18 cellular contexts compared by ENCODE assay signal in the genomic region with DNA sequence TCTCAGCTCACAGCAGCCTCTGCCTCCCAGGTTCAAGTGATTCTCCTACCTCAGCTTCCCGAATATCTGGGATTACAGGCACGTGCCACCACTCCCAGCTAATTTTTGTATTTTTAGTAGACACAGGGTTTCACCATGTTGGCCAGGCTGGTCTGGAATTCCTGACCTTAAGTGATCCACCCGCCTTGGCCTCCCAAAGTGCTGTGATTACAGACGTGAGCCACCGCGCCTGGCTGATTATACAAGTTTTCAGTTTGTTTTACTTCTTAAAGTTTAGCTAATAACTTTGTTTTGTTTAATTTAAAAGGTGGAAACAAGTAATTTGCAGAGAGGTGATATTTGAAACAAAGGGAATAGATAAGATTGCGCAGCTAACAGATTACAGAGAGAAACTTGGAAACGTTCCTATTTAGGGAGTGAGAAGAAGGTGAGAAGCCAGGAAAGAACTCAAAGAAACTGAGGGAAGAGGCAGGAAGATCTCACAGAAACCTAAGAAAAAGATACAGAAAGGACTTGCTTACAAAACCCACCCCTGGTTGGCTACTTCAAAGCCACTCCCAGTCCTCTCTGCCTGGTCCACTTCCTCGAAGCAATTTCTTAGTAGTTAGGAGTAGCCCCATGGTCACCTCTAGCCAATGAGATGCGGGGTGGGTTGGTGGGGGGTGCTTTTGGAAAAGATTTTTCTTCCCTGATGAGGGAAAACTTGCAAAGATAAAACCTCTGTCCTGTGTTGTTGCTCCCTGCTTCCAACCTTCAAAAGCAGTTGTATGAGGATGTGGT. TPM values are rescaled to one million over a fixed set of nuclear protein-coding genes. Genes with fewer than 3 reads are reported as not detected.
DNase-seq lines count a peak whose midpoint lies in the region; ATAC-seq, FAIRE-seq and TF ChIP-seq lines count a peak whose summit lies in the region.
"Had no signal": no experiment of that assay in that cellular context is flagged by ENCODE, and none has a peak within 500 bp of the region (broad histone marks: within the 10 kb centered on the region; RNA-seq: fewer than 3 reads in every experiment).

No MANE protein-coding gene starts in this region.

- H3K4me2 ChIP-seq in K562 (ENCODE audit: insufficient read depth, low read length), result no peak overlapping the region

- H3K4me3 Mint-ChIP-seq in neural crest cell, result no peak overlapping the region
- H3K4me3 Mint-ChIP-seq: HFFc6 had no signal

- TF ChIP-seq CTCF in K562 (IDR thresholded peaks at IDR 0.05 in 2 of 3, conservative IDR thresholded peaks at IDR 0.05 in 1 of 3; ENCODE audit: insufficient read depth in 2 of 3, low read depth in 1 of 3, low read length in 3 of 3) (no peak), neural crest cell (conservative IDR thresholded peaks at IDR 0.05) (no peak), transverse colon (IDR thresholded peaks at IDR 0.05) (no peak)

- H3K79me2 ChIP-seq in K562 (ENCODE audit: control insufficient read depth, insufficient read depth, low read length), result no peaks in the 10 kb centered on the region

- DNase-seq in K562 (ENCODE audit: extremely low read depth in 1 of 4, low spot score in 3 of 4) (peak in 1 of 4 experiments; percentile 14), left colon (no peak), neural crest cell (ENCODE audit: low read depth, low spot score) (no peak), transverse colon (no peak), NOMO-1 (lab: John Stamatoyannopoulos, UW; ENCODE audit: unreplicated experiment in 2 of 2) (no peak), cerebellar cortex (ENCODE audit: low spot score) (no peak)
- no peak for DNase-seq in activated CD4-positive, alpha-beta T cell treated with anti-CD3 and anti-CD28 coated beads for 48 hours
- DNase-seq: AML-193, DMS79 treated with DMSO at 0.1 percent for 48 hours, HFFc6, NCI-H1417 treated with DMSO at 0.1 percent for 48 hours, NCI-H1930, NCI-H345, NCI-H524 treated with DMSO at 0.1 percent for 48 hours, PC-3, RPMI8226, SIG-M5 had no signal

- no peaks in the 10 kb centered on the region for H3K4me1 Mint-ChIP-seq in neural crest cell

- ATAC-seq in K562, result peak; percentile 55
- ATAC-seq in left colon, result peak; percentile 25
- ATAC-seq: PC-3 had no signal

- H3K4me3 ChIP-seq in K562 (no peak overlapping the region), transverse colon (no peak overlapping the region)

- POLR2A ChIA-PET in K562 (lab: Yijun Ruan, JAX), result no interaction called here

- H3K36me3 ChIP-seq in K562 (ENCODE audit: control insufficient read depth, insufficient read depth, low read length) (no peaks in the 10 kb centered on the region), transverse colon (no peaks in the 10 kb centered on the region)

- H3K27ac Mint-ChIP-seq in neural crest cell (ENCODE audit: unreplicated experiment), result peak overlapping the region; percentile 21
- H3K27ac Mint-ChIP-seq: HFFc6 had no signal

- BruUV-seq in K562 (replicated peaks; lab: Mats Ljungman, UMichigan), result no TSS peak

- no peaks in the 10 kb centered on the region for H3K9me1 ChIP-seq in K562 (ENCODE audit: control insufficient read depth, insufficient read depth, low read length)

- FAIRE-seq in K562 (lab: Jason Lieb, UNC), result no peak

- TF ChIP-seq POLR2A in K562 (conservative IDR thresholded peaks at IDR 0.05), result no peak
- no peak for TF ChIP-seq POLR2A in transverse colon (IDR thresholded peaks at IDR 0.05)

- WGBS in K562 (ENCODE audit: insufficient coverage, low coverage, missing lambda C conversion rate), result 43% methylated on average over 10 of the region's 10 CpGs
- 41 to 48% methylated on average over 5 to 10 of the region's 10 CpGs for WGBS in transverse colon (ENCODE audit: low coverage in 1 of 2), 2 donors

- H3K9ac ChIP-seq in K562 (ENCODE audit: insufficient read depth in 1 of 2, low read depth in 2 of 2, low read length in 2 of 2), result no peak overlapping the region

- H3K27me3 ChIP-seq in K562 (ENCODE audit: control insufficient read depth in 2 of 2, insufficient read depth in 2 of 2, low read length in 2 of 2) (no peaks in the 10 kb centered on the region), transverse colon (no peaks in the 10 kb centered on the region)

- no peaks in the 10 kb centered on the region for H4K20me1 ChIP-seq in K562 (replicated peaks; ENCODE audit: control insufficient read depth, insufficient read depth, low read length)

- H2AFZ ChIP-seq in K562 (ENCODE audit: low read depth, low read length), result peak overlapping the region; percentile 74; the same call in 1 of the 2 replicates

- peaks cover 22 to 54% of the 10 kb centered on the region in 2 experiments for H3K4me1 ChIP-seq in K562 (replicated peaks in 1 of 2; ENCODE audit: control insufficient read depth in 2 of 2, insufficient read depth in 2 of 2, low read length in 2 of 2)
- H3K4me1 ChIP-seq in transverse colon, result peaks cover 6 to 46% (median 28%) of the 10 kb centered on the region in 4 donors

- no peaks in the 10 kb centered on the region for H3K36me3 Mint-ChIP-seq in neural crest cell (ENCODE audit: low read depth)

- CTCF ChIA-PET in K562 (lab: Yijun Ruan, JAX; ENCODE audit: low intra/inter-chr PET ratio), result no interaction called here

- TF ChIP-seq RAD21 in K562 (CRISPR knock-in tag; conservative IDR thresholded peaks at IDR 0.05 in 1 of 2, IDR thresholded peaks at IDR 0.05 in 1 of 2), result no peak

- no peak overlapping the region; the same call in 2 of the 3 replicates for H3K27ac ChIP-seq in K562 (ENCODE audit: extremely low read depth, low read depth, low read length)
- H3K27ac ChIP-seq in transverse colon, result peak overlapping the region in 1 of 4 donors; percentile 11
- H3K27ac ChIP-seq: C4-2B had no signal

- H3K9me3 ChIP-seq in K562 (replicated peaks; ENCODE audit: control insufficient read depth, insufficient read depth, low read depth, low read length), result no peaks in the 10 kb centered on the region
- H3K9me3 ChIP-seq in transverse colon, result no peaks in the 10 kb centered on the region

- intact Hi-C loops in K562 (cut with micrococcal nuclease), result no loop called here
- intact Hi-C loops in left colon (cut with DNase I, micrococcal nuclease), result no loop called here
- intact Hi-C loops in transverse colon (cut with DNase I; ENCODE audit: low total_unique reads), result no loop called here

- no peak for TF ChIP-seq EP300 in K562 (IDR thresholded peaks at IDR 0.05; ENCODE audit: low read length)
- no peak for TF ChIP-seq EP300 in transverse colon (IDR thresholded peaks at IDR 0.05; ENCODE audit: low read depth)

- in situ Hi-C loops in K562 (cut with MboI) (no loop called here), transverse colon (cut with MboI; ENCODE audit: low pct_ligation_motif_present in 1 of 4, low pct_unique_long_range_greater_than_20kb in 1 of 4, low sequenced_read_pairs in 3 of 4) (no loop called here)

- H3K9me3 Mint-ChIP-seq in neural crest cell, result no peaks in the 10 kb centered on the region
- H3K9me3 Mint-ChIP-seq: HFFc6 had no signal

- H3K27me3 Mint-ChIP-seq in neural crest cell (ENCODE audit: low read depth), result no peaks in the 10 kb centered on the region

TF ChIP-seq in K562, 482 proteins besides CTCF, POLR2A, EP300 and RAD21:
- no peak for TF ChIP-seq ZBTB1 (CRISPR knock-in tag; IDR thresholded peaks at IDR 0.05; ENCODE audit: borderline replicate concordance, low read depth)
- TF ChIP-seq ARNT (IDR thresholded peaks at IDR 0.05), result no peak
- TF ChIP-seq SMARCA5 (IDR thresholded peaks at IDR 0.05), result no peak
- TF ChIP-seq, protein P1, sequence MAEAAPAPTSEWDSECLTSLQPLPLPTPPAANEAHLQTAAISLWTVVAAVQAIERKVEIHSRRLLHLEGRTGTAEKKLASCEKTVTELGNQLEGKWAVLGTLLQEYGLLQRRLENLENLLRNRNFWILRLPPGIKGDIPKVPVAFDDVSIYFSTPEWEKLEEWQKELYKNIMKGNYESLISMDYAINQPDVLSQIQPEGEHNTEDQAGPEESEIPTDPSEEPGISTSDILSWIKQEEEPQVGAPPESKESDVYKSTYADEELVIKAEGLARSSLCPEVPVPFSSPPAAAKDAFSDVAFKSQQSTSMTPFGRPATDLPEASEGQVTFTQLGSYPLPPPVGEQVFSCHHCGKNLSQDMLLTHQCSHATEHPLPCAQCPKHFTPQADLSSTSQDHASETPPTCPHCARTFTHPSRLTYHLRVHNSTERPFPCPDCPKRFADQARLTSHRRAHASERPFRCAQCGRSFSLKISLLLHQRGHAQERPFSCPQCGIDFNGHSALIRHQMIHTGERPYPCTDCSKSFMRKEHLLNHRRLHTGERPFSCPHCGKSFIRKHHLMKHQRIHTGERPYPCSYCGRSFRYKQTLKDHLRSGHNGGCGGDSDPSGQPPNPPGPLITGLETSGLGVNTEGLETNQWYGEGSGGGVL (CRISPR knock-in tag; IDR thresholded peaks at IDR 0.05), result no peak
- TF ChIP-seq ZNF431 (CRISPR knock-in tag; IDR thresholded peaks at IDR 0.05), result no peak

RNA-seq across cellular contexts. Expression of a gene that starts 15.0 kb away (rescaled TPM):
- 33.7 and 36.9 TPM in 2 replicates for total RNA-seq in K562 (2011; cell fraction: chromatin; rRNA removed; ENCODE audit: low replicate concordance)
- 27.2 and 28.5 TPM in 2 replicates for total RNA-seq in K562 (2011; cell fraction: nucleolus; rRNA removed)
- 37.0 and 40.4 TPM in 2 replicates for total RNA-seq in K562 (2011; cell fraction: nucleoplasm; rRNA removed)
- total RNA-seq in K562 (2014; rRNA removed) (19.8 and 23.9 TPM in 2 replicates), K562 (2014; rRNA removed; fragmentation: Illumina TruSeq; extraction: Trizol) (39.1 and 41.6 TPM in 2 replicates), K562 (2015; rRNA removed; fragmentation: Illumina TruSeq; extraction: Trizol) (29.6 and 32.7 TPM in 2 replicates), K562 (2021) (110 and 116 TPM in 2 replicates), left colon (100 to 1,000 TPM; 342 to 417 TPM), neural crest cell (20.9 and 26.2 TPM in 2 replicates), transverse colon (100 to 1,000 TPM; 201 to 259 (median 225) TPM)
- polyA plus RNA-seq in K562 (2011; rRNA removed) (47.3 and 71.2 TPM in 2 replicates), K562 (2014; fragmentation: Illumina TruSeq; extraction: Trizol) (128 and 164 TPM in 2 replicates), K562 (2014; fragmentation: Nextera tagmentation; extraction: Ambion mirVana) (10 to 100 TPM; 25.6 to 32.9 TPM), K562 (2014; rRNA removed) (56.5 and 59.1 TPM in 2 replicates)
- polyA plus RNA-seq in K562 (2011; cell fraction: cytosol; rRNA removed), result 79.5 and 97.2 TPM in 2 replicates
- polyA plus RNA-seq in K562 (2011; cell fraction: nucleus; rRNA removed), result 42.8 and 45.8 TPM in 2 replicates
- 144 and 169 TPM in 2 replicates for polyA plus RNA-seq in K562 (2012)
- 68.9 and 82.4 TPM in 2 replicates for polyA minus RNA-seq in K562 (2011; rRNA and poly(A)+ RNA removed)
- polyA minus RNA-seq in K562 (2011; cell fraction: cytosol; rRNA and poly(A)+ RNA removed), result 67.6 and 71.5 TPM in 2 replicates
- polyA minus RNA-seq in K562 (2011; cell fraction: nucleus; rRNA and poly(A)+ RNA removed), result 14.0 and 21.2 TPM in 2 replicates
